ENCODE assay signal across 15 cellular contexts in genomic region chr2:101109451-101110140, GRCh38. TPM values are rescaled to one million over a fixed set of nuclear protein-coding genes. Genes with fewer than 3 reads are reported as not detected.
DNase-seq lines count a peak whose midpoint lies in the region; ATAC-seq and TF ChIP-seq lines count a peak whose summit lies in the region.
"Had no signal": no experiment of that assay in that cellular context is flagged by ENCODE, and none has a peak within 500 bp of the region (broad histone marks: within the 10 kb centered on the region; RNA-seq: fewer than 3 reads in every experiment).

No MANE protein-coding gene starts in this region.

- peak overlapping the region; percentile 58 to 76 (median 66) for H3K27ac ChIP-seq in esophagus muscularis mucosa (replicated peaks in 1 of 4)
- H3K27ac ChIP-seq: BLaER1 treated with 17β-estradiol and CSF1 and Interleukin-3, amounts not matched to agents 10 nM and 100 nM had no signal

- no peaks in the 10 kb centered on the region for H3K27me3 ChIP-seq in esophagus muscularis mucosa
- H3K27me3 ChIP-seq: BLaER1 treated with 17β-estradiol and CSF1 and Interleukin-3, amounts not matched to agents 10 nM and 100 nM had no signal

- H3K36me3 ChIP-seq in esophagus muscularis mucosa = no peaks in the 10 kb centered on the region

- no peaks in the 10 kb centered on the region for H3K36me3 Mint-ChIP-seq in osteocyte (ENCODE audit: unreplicated experiment)
- H3K36me3 Mint-ChIP-seq: activated naive CD8-positive, alpha-beta T cell treated with anti-CD3 and anti-CD28 coated beads for 36 hours; naive thymus-derived CD8-positive, alpha-beta T cell had no signal

- H3K4me3 Mint-ChIP-seq in osteocyte (ENCODE audit: unreplicated experiment) = no peak overlapping the region
- H3K4me3 Mint-ChIP-seq: activated CD8-positive, alpha-beta T cell treated with anti-CD3 and anti-CD28 coated beads for 36 hours; activated naive CD8-positive, alpha-beta T cell treated with anti-CD3 and anti-CD28 coated beads for 36 hours had no signal

- H3K9me3 ChIP-seq in esophagus muscularis mucosa = no peaks in the 10 kb centered on the region

- intact Hi-C loops in esophagus muscularis mucosa (cut with DNase I) = loop anchor here (5.0 to 10.0 kb wide), 2 partner anchors 43 to 65 kb away; partner anchors contain the start of gene TBC1D8

- H3K9me3 Mint-ChIP-seq in osteocyte (ENCODE audit: unreplicated experiment) = no peaks in the 10 kb centered on the region
- H3K9me3 Mint-ChIP-seq: activated CD8-positive, alpha-beta T cell treated with anti-CD3 and anti-CD28 coated beads for 36 hours; activated naive CD8-positive, alpha-beta T cell treated with anti-CD3 and anti-CD28 coated beads for 36 hours had no signal

- H3K27me3 Mint-ChIP-seq in osteocyte (ENCODE audit: unreplicated experiment) = no peaks in the 10 kb centered on the region
- H3K27me3 Mint-ChIP-seq: activated CD8-positive, alpha-beta T cell treated with anti-CD3 and anti-CD28 coated beads for 36 hours; activated naive CD8-positive, alpha-beta T cell treated with anti-CD3 and anti-CD28 coated beads for 36 hours had no signal

- no peak for TF ChIP-seq POLR2A in esophagus muscularis mucosa (IDR thresholded peaks at IDR 0.05; ENCODE audit: low read depth)

- peaks cover 76 to 78% (median 77%) of the 10 kb centered on the region in 4 donors for H3K4me1 ChIP-seq in esophagus muscularis mucosa

- H3K27ac Mint-ChIP-seq in osteocyte (ENCODE audit: unreplicated experiment) = peak overlapping the region; percentile 65
- H3K27ac Mint-ChIP-seq: activated CD8-positive, alpha-beta T cell treated with anti-CD3 and anti-CD28 coated beads for 36 hours; activated naive CD8-positive, alpha-beta T cell treated with anti-CD3 and anti-CD28 coated beads for 36 hours had no signal

- H3K4me3 ChIP-seq in esophagus muscularis mucosa = no peak overlapping the region
- H3K4me3 ChIP-seq: BLaER1 treated with 17β-estradiol and CSF1 and Interleukin-3, amounts not matched to agents 10 nM and 100 nM had no signal

- TF ChIP-seq EP300 in esophagus muscularis mucosa (IDR thresholded peaks at IDR 0.05) = no peak

- no peak for TF ChIP-seq CTCF in esophagus muscularis mucosa (IDR thresholded peaks at IDR 0.05)
- no peak for TF ChIP-seq CTCF in osteocyte (IDR thresholded peaks at IDR 0.05)

- ATAC-seq in HG03460 (IDR thresholded peaks at IDR 0.05; ENCODE audit: unreplicated experiment) = no peak
- ATAC-seq in GM21825 (IDR thresholded peaks at IDR 0.05; ENCODE audit: unreplicated experiment) = no peak
- ATAC-seq: activated CD8-positive, alpha-beta T cell treated with anti-CD3 and anti-CD28 coated beads for 36 hours; naive thymus-derived CD8-positive, alpha-beta T cell had no signal

- H3K4me1 Mint-ChIP-seq in osteocyte (ENCODE audit: unreplicated experiment) = peaks cover 76% of the 10 kb centered on the region
- H3K4me1 Mint-ChIP-seq: activated naive CD8-positive, alpha-beta T cell treated with anti-CD3 and anti-CD28 coated beads for 36 hours had no signal

- 47% methylated on average over 14 of the region's 14 CpGs for WGBS in esophagus muscularis mucosa

- DNase-seq in D341Med (ENCODE audit: low spot score) (peak; percentile 71), NCI-H2227 treated with DMSO at 0.1 percent for 48 hours (lab: John Stamatoyannopoulos, UW) (peak; percentile 7), esophagus muscularis mucosa (ENCODE audit: extremely low spot score) (no peak), osteocyte (ENCODE audit: extremely low spot score, unreplicated experiment) (no peak), kidney tubule cell (ENCODE audit: low spot score) (no peak)
- no peak for DNase-seq in stimulated activated CD4-positive, alpha-beta T cell treated with anti-CD3 and anti-CD28 coated beads, Interleukin-2, amount 100 ng/mL, for 48 hours
- DNase-seq: activated CD8-positive, alpha-beta T cell treated with anti-CD3 and anti-CD28 coated beads for 36 hours; activated naive CD8-positive, alpha-beta T cell treated with anti-CD3 and anti-CD28 coated beads for 36 hours; naive thymus-derived CD8-positive, alpha-beta T cell; NCI-H526; stimulated activated naive CD4-positive, alpha-beta T cell; SW 1271 had no signal

RNA-seq across cellular contexts. Expression of gene TBC1D8, which starts 41.6 kb away (rescaled TPM):
- total RNA-seq in esophagus muscularis mucosa (10 to 100 TPM; 16.7 to 23.4 (median 20.4) TPM), osteocyte (15.2 and 16.3 TPM in 2 replicates)

Comparison
In these comparisons a context has a peak if more than half of its experiments do, and no peak if none do; other contexts are left out.
1. DNase-seq: peak in D341Med (single experiment) and NCI-H2227 treated with DMSO at 0.1 percent for 48 hours (single experiment); none in esophagus muscularis mucosa (single experiment), osteocyte (single experiment), kidney tubule cell (single experiment) and stimulated activated CD4-positive, alpha-beta T cell treated with anti-CD3 and anti-CD28 coated beads, Interleukin-2, amount 100 ng/mL, for 48 hours (0 of 2).